In genomic region chr3:52178537-52178936, GRCh38 we compare ENCODE assay signal across 15 cellular contexts. TPM values are rescaled to one million over a fixed set of nuclear protein-coding genes. Genes with fewer than 3 reads are reported as not detected.
DNase-seq lines count a peak whose midpoint lies in the region; ATAC-seq and TF ChIP-seq lines count a peak whose summit lies in the region.
"Had no signal": no experiment of that assay in that cellular context is flagged by ENCODE, and none has a peak within 500 bp of the region (broad histone marks: within the 10 kb centered on the region; RNA-seq: fewer than 3 reads in every experiment).

No MANE protein-coding gene starts in this region.

- no peak for TF ChIP-seq POLR2A in spleen (IDR thresholded peaks at IDR 0.05)
- TF ChIP-seq POLR2A in Peyer's patch (IDR thresholded peaks at IDR 0.05), result no peak
- TF ChIP-seq POLR2A in suprapubic skin (IDR thresholded peaks at IDR 0.05), result no peak

- H3K27me3 ChIP-seq in spleen (replicated peaks in 1 of 7) (no peaks in the 10 kb centered on the region), Peyer's patch (no peaks in the 10 kb centered on the region), suprapubic skin (no peaks in the 10 kb centered on the region)
- H3K27me3 ChIP-seq: BE2C had no signal

- no peak for ATAC-seq in stimulated activated naive CD8-positive, alpha-beta T cell treated with anti-CD3 and anti-CD28 coated beads, Interleukin-15, amount 100 ng/mL, for 72 hours
- no peak for ATAC-seq in stimulated activated naive CD8-positive, alpha-beta T cell treated with anti-CD3 and anti-CD28 coated beads, Interleukin-15, Interleukin-2, amounts not matched to agents 100 U/mL and 50 U/mL, for 24 hours
- ATAC-seq in left lobe of liver, result peak; percentile 0
- no peak for ATAC-seq in HG02852 (IDR thresholded peaks at IDR 0.05; ENCODE audit: unreplicated experiment)
- ATAC-seq: A549; CD8-positive, alpha-beta T cell had no signal

- H3K27ac ChIP-seq in spleen, result no peak overlapping the region
- no peak overlapping the region for H3K27ac ChIP-seq in Peyer's patch
- no peak overlapping the region for H3K27ac ChIP-seq in suprapubic skin
- H3K27ac ChIP-seq: A549, C4-2B had no signal

- H3K9me3 ChIP-seq in spleen (no peaks in the 10 kb centered on the region), Peyer's patch (no peaks in the 10 kb centered on the region), suprapubic skin (no peaks in the 10 kb centered on the region)
- H3K9me3 ChIP-seq: A549, BE2C, HAP-1 had no signal

- H3K4me1 ChIP-seq in spleen (peaks cover 4 to 49% (median 17%) of the 10 kb centered on the region in 6 donors), Peyer's patch (no peaks in the 10 kb centered on the region), suprapubic skin (peaks cover 11% of the 10 kb centered on the region)
- H3K4me1 ChIP-seq: A549, BE2C, HAP-1 had no signal

- DNase-seq in stimulated activated naive CD8-positive, alpha-beta T cell treated with anti-CD3 and anti-CD28 coated beads, Interleukin-15, amount 100 ng/mL, for 72 hours, result no peak
- no peak for DNase-seq in stimulated activated naive CD8-positive, alpha-beta T cell treated with anti-CD3 and anti-CD28 coated beads, Interleukin-15, Interleukin-2, amounts not matched to agents 100 U/mL and 50 U/mL, for 24 hours
- DNase-seq in left lobe of liver (ENCODE audit: low spot score) (no peak), spleen (peak; percentile 41), Peyer's patch (no peak), suprapubic skin (ENCODE audit: low spot score in 2 of 2) (no peak)
- DNase-seq: BE2C; CD8-positive, alpha-beta T cell; COR-L47; DMS53 had no signal

- 88 to 100% (median 94%) methylated on average over 1 of the region's 1 CpG for WGBS in spleen, 5 donors
- 91% methylated on average over 1 of the region's 1 CpG for WGBS in suprapubic skin

- TF ChIP-seq CTCF in spleen (IDR thresholded peaks at IDR 0.05 in 8 of 11, conservative IDR thresholded peaks at IDR 0.05 in 3 of 11), result no peak
- no peak for TF ChIP-seq CTCF in Peyer's patch (IDR thresholded peaks at IDR 0.05)
- no peak for TF ChIP-seq CTCF in suprapubic skin (IDR thresholded peaks at IDR 0.05)

- no peak overlapping the region for H3K4me3 Mint-ChIP-seq in stimulated activated naive CD8-positive, alpha-beta T cell treated with anti-CD3 and anti-CD28 coated beads, Interleukin-15, amount 100 ng/mL, for 72 hours
- H3K4me3 Mint-ChIP-seq: CD8-positive, alpha-beta T cell had no signal

- peak overlapping the region; percentile 23 to 56 for H3K27ac Mint-ChIP-seq in stimulated activated naive CD8-positive, alpha-beta T cell treated with anti-CD3 and anti-CD28 coated beads, Interleukin-15, amount 100 ng/mL, for 72 hours
- H3K27ac Mint-ChIP-seq: CD8-positive, alpha-beta T cell had no signal

- no peaks in the 10 kb centered on the region for H3K4me1 Mint-ChIP-seq in stimulated activated naive CD8-positive, alpha-beta T cell treated with anti-CD3 and anti-CD28 coated beads, Interleukin-15, amount 100 ng/mL, for 72 hours

- no peaks in the 10 kb centered on the region for H3K9me3 Mint-ChIP-seq in stimulated activated naive CD8-positive, alpha-beta T cell treated with anti-CD3 and anti-CD28 coated beads, Interleukin-15, amount 100 ng/mL, for 72 hours
- H3K9me3 Mint-ChIP-seq: CD8-positive, alpha-beta T cell had no signal

- no peak for TF ChIP-seq EP300 in suprapubic skin (IDR thresholded peaks at IDR 0.05)

- H3K36me3 ChIP-seq in spleen (no peaks in the 10 kb centered on the region), Peyer's patch (no peaks in the 10 kb centered on the region), suprapubic skin (no peaks in the 10 kb centered on the region)
- H3K36me3 ChIP-seq: BE2C, HAP-1 had no signal

- no peaks in the 10 kb centered on the region for H3K27me3 Mint-ChIP-seq in stimulated activated naive CD8-positive, alpha-beta T cell treated with anti-CD3 and anti-CD28 coated beads, Interleukin-15, amount 100 ng/mL, for 72 hours

- intact Hi-C loops in spleen (cut with DNase I; ENCODE audit: low total_unique reads), result no loop called here

- no peak overlapping the region for H3K4me3 ChIP-seq in spleen
- H3K4me3 ChIP-seq in Peyer's patch, result no peak overlapping the region
- H3K4me3 ChIP-seq in suprapubic skin, result no peak overlapping the region
- H3K4me3 ChIP-seq: A549, HAP-1 had no signal

RNA-seq across cellular contexts. Expression of gene ALAS1, which starts 19.4 kb away (rescaled TPM):
- total RNA-seq in left lobe of liver (187 TPM), spleen (10 to 100 TPM; 25.3 to 40.8 (median 33.8) TPM), Peyer's patch (10 to 100 TPM; 73.3 to 92.8 (median 89.8) TPM), suprapubic skin (10 to 100 TPM; 28.8 to 54.4 (median 31.9) TPM)
- polyA plus RNA-seq in spleen, result 10 to 100 TPM; 13.0 to 25.3 (median 15.4) TPM

RNA-seq across cellular contexts. Expression of gene POC1A, which starts 24.3 kb away (rescaled TPM):
- 2.1 TPM for total RNA-seq in left lobe of liver
- 1 to 10 TPM; 1.6 to 4.4 (median 2.5) TPM for total RNA-seq in spleen
- 1 to 10 TPM; 2.4 to 3.2 (median 3.2) TPM for polyA plus RNA-seq in spleen
- total RNA-seq in Peyer's patch, result 1 to 10 TPM; 3.4 to 9.3 (median 6.5) TPM
- total RNA-seq in suprapubic skin, result 1 to 10 TPM; 1.1 to 4.8 (median 1.6) TPM

RNA-seq across cellular contexts. Expression of gene TLR9, which starts 46.9 kb away (rescaled TPM):
- total RNA-seq in left lobe of liver (not detected), spleen (1 to 10 TPM; 2.3 to 7.7 (median 4.2) TPM), Peyer's patch (1 to 10 TPM in 1 of 4 donors, under 1 TPM in 1, not detected in 2; 0.27 to 1.7 TPM), suprapubic skin (under 1 TPM in 1 of 4 donors, not detected in 3; 0.16 TPM)
- polyA plus RNA-seq in spleen, result 1 to 10 TPM in 1 of 3 donors, under 1 TPM in 1, not detected in 1; 0.55 to 3.8 TPM
- total RNA-seq: H1 had no signal
